In the genomic region with DNA sequence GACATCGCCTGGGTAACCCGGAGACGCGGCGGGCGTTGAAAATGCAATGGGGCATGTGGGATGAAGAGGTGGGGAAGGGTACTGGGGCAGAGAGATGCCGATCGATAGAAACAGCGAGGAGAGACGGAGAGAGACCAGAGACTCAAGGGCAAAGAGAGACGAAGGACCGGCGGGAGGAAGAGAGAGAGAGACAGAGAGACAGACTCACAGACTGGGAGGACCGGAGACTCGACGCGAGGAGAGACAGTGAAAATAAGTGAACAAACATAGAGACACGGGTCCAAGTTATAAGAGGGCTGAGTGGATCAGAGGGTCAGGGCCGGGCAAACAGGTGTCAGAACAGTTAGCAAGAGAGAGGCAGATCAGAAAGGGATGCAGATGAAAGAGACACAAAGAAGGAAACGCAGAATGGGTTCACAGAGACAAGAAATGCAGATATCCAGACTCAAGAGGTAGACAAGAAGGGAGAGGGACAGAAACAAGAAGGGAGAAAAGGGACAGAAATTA, we compare ENCODE assay signal across 1 cellular context.
A peak's percentile ranks its signal among the peaks of the same experiment; 100 is the strongest.
TF ChIP-seq lines count a peak whose summit lies in the region.

No MANE protein-coding gene starts in this region.

TF ChIP-seq in A549, 52 proteins besides CTCF, POLR2A, EP300 and RAD21 (continued from another document):
- TF ChIP-seq, protein P1, sequence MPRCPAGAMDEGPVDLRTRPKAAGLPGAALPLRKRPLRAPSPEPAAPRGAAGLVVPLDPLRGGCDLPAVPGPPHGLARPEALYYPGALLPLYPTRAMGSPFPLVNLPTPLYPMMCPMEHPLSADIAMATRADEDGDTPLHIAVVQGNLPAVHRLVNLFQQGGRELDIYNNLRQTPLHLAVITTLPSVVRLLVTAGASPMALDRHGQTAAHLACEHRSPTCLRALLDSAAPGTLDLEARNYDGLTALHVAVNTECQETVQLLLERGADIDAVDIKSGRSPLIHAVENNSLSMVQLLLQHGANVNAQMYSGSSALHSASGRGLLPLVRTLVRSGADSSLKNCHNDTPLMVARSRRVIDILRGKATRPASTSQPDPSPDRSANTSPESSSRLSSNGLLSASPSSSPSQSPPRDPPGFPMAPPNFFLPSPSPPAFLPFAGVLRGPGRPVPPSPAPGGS (IDR thresholded peaks at IDR 0.05): peak; percentile 4; the same call in 1 of the 3 replicates
- TF ChIP-seq RNF2 (IDR thresholded peaks at IDR 0.05; ENCODE audit: borderline replicate concordance, low read depth) (no peak), TFCP2L1 (CRISPR knock-in tag; IDR thresholded peaks at IDR 0.05) (peak; percentile 78; the same call in 1 of the 2 replicates), NPAS2 (CRISPR knock-in tag; IDR thresholded peaks at IDR 0.05; ENCODE audit: borderline replicate concordance) (no peak), REST (IDR thresholded peaks at IDR 0.05) (0 out of 2 replicates have a peak, but pooled peaks have one; percentile 19), CHD4 (IDR thresholded peaks at IDR 0.05; ENCODE audit: borderline replicate concordance) (no peak), JUN (IDR thresholded peaks at IDR 0.05) (no peak), FOSB (CRISPR knock-in tag; IDR thresholded peaks at IDR 0.05) (no peak), FOSL2 (IDR thresholded peaks at IDR 0.05) (no peak), FOSL2 (CRISPR knock-in tag; IDR thresholded peaks at IDR 0.05) (no peak), RFX5 (IDR thresholded peaks at IDR 0.05) (no peak), KDM5A (IDR thresholded peaks at IDR 0.05) (no peak), MAFK (IDR thresholded peaks at IDR 0.05; ENCODE audit: partially characterized antibody) (no peak), E2F6 (IDR thresholded peaks at IDR 0.05; ENCODE audit: borderline replicate concordance, low read depth) (0 out of 2 replicates have a peak, but pooled peaks have one; percentile 27), CBX2 (IDR thresholded peaks at IDR 0.05; ENCODE audit: borderline replicate concordance, low read depth) (no peak), GATA3 (IDR thresholded peaks at IDR 0.05; ENCODE audit: borderline replicate concordance) (no peak), RCOR1 (IDR thresholded peaks at IDR 0.05; ENCODE audit: low read depth, low read length) (no peak), HOXB13 (CRISPR knock-in tag; IDR thresholded peaks at IDR 0.05; ENCODE audit: low read depth) (no peak), ATOH8 (CRISPR knock-in tag; IDR thresholded peaks at IDR 0.05; ENCODE audit: low read depth) (no peak), NFE2L2 (conservative IDR thresholded peaks at IDR 0.05; ENCODE audit: low read length) (no peak), MAZ (IDR thresholded peaks at IDR 0.05; ENCODE audit: borderline replicate concordance, low read depth, low read length) (0 out of 2 replicates have a peak, but pooled peaks have one; percentile 5), KDM1A (IDR thresholded peaks at IDR 0.05; ENCODE audit: low read depth) (no peak), HOXB5 (CRISPR knock-in tag; IDR thresholded peaks at IDR 0.05) (no peak), CBX8 (IDR thresholded peaks at IDR 0.05) (no peak), ESRRA (IDR thresholded peaks at IDR 0.05; ENCODE audit: borderline replicate concordance, low read length) (no peak), EHMT2 (IDR thresholded peaks at IDR 0.05; ENCODE audit: low read depth) (no peak), RARB (CRISPR knock-in tag; IDR thresholded peaks at IDR 0.05) (no peak), EHF (CRISPR knock-in tag; IDR thresholded peaks at IDR 0.05) (no peak), SMC3 (IDR thresholded peaks at IDR 0.05) (no peak), ZC3H11A (IDR thresholded peaks at IDR 0.05) (no peak), FOXS1 (CRISPR knock-in tag; IDR thresholded peaks at IDR 0.05) (no peak), ZNF302 (CRISPR knock-in tag; IDR thresholded peaks at IDR 0.05) (no peak)
